ENCODE assay signal across 2 cellular contexts in the genomic region with DNA sequence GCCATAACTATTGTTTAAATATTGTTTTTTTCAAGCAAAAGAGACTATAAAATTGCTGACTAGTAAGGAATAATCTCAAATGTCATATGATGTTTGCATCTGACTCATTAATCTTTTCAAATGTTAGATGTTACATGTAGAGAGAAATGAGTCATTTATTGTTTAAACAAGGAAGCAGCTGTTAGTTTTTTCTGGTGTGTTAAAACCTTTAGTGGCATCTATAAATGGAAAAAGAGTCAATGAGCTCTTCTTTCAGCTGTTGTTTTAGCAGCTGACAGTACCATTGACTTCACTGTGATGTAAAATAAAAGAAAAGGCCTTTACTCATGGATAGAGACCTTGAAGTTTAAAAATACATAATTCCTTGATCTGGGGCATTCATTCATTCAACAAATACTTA.
TF ChIP-seq lines count a peak whose summit lies in the region.

No MANE protein-coding gene starts in this region.

TF ChIP-seq in SK-N-SH, 30 proteins besides CTCF, POLR2A, EP300 and RAD21 (continued from another document):
- 0 out of 2 replicates have a peak, but pooled peaks have one; percentile 4 for TF ChIP-seq JUND (IDR thresholded peaks at IDR 0.05)
- TF ChIP-seq, protein P1, sequence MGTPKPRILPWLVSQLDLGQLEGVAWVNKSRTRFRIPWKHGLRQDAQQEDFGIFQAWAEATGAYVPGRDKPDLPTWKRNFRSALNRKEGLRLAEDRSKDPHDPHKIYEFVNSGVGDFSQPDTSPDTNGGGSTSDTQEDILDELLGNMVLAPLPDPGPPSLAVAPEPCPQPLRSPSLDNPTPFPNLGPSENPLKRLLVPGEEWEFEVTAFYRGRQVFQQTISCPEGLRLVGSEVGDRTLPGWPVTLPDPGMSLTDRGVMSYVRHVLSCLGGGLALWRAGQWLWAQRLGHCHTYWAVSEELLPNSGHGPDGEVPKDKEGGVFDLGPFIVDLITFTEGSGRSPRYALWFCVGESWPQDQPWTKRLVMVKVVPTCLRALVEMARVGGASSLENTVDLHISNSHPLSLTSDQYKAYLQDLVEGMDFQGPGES (IDR thresholded peaks at IDR 0.05; ENCODE audit: low read depth, low read length) = no peak
- TF ChIP-seq NFIC (IDR thresholded peaks at IDR 0.05; ENCODE audit: borderline replicate concordance) = no peak
- no peak for TF ChIP-seq FOXJ3 (CRISPR knock-in tag; IDR thresholded peaks at IDR 0.05)
- no peak for TF ChIP-seq NRF1 (IDR thresholded peaks at IDR 0.05; ENCODE audit: low read depth, low read length)
- TF ChIP-seq TCF12 (IDR thresholded peaks at IDR 0.05) = no peak

TF ChIP-seq in SK-N-SH treated with all-trans-retinoic acid at 6 μM for 48 hours, 23 proteins besides CTCF, POLR2A, EP300 and RAD21 (continued from another document):
- TF ChIP-seq, protein P2, sequence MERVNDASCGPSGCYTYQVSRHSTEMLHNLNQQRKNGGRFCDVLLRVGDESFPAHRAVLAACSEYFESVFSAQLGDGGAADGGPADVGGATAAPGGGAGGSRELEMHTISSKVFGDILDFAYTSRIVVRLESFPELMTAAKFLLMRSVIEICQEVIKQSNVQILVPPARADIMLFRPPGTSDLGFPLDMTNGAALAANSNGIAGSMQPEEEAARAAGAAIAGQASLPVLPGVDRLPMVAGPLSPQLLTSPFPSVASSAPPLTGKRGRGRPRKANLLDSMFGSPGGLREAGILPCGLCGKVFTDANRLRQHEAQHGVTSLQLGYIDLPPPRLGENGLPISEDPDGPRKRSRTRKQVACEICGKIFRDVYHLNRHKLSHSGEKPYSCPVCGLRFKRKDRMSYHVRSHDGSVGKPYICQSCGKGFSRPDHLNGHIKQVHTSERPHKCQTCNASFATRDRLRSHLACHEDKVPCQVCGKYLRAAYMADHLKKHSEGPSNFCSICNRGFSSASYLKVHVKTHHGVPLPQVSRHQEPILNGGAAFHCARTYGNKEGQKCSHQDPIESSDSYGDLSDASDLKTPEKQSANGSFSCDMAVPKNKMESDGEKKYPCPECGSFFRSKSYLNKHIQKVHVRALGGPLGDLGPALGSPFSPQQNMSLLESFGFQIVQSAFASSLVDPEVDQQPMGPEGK (CRISPR knock-in tag; IDR thresholded peaks at IDR 0.05; ENCODE audit: borderline replicate concordance) = no peak
- TF ChIP-seq GLIS3 (CRISPR knock-in tag; IDR thresholded peaks at IDR 0.05) (no peak), OSR1 (CRISPR knock-in tag; IDR thresholded peaks at IDR 0.05) (no peak), PPARA (CRISPR knock-in tag; IDR thresholded peaks at IDR 0.05; ENCODE audit: borderline replicate concordance) (no peak), CSDC2 (CRISPR knock-in tag; IDR thresholded peaks at IDR 0.05) (no peak), ZFP3 (CRISPR knock-in tag; IDR thresholded peaks at IDR 0.05) (no peak), ZC3H10 (CRISPR knock-in tag; IDR thresholded peaks at IDR 0.05) (no peak), RARB (CRISPR knock-in tag; IDR thresholded peaks at IDR 0.05) (no peak), ISL1 (CRISPR knock-in tag; IDR thresholded peaks at IDR 0.05) (no peak), ESRRG (CRISPR knock-in tag; IDR thresholded peaks at IDR 0.05) (no peak)
- TF ChIP-seq, protein P3, sequence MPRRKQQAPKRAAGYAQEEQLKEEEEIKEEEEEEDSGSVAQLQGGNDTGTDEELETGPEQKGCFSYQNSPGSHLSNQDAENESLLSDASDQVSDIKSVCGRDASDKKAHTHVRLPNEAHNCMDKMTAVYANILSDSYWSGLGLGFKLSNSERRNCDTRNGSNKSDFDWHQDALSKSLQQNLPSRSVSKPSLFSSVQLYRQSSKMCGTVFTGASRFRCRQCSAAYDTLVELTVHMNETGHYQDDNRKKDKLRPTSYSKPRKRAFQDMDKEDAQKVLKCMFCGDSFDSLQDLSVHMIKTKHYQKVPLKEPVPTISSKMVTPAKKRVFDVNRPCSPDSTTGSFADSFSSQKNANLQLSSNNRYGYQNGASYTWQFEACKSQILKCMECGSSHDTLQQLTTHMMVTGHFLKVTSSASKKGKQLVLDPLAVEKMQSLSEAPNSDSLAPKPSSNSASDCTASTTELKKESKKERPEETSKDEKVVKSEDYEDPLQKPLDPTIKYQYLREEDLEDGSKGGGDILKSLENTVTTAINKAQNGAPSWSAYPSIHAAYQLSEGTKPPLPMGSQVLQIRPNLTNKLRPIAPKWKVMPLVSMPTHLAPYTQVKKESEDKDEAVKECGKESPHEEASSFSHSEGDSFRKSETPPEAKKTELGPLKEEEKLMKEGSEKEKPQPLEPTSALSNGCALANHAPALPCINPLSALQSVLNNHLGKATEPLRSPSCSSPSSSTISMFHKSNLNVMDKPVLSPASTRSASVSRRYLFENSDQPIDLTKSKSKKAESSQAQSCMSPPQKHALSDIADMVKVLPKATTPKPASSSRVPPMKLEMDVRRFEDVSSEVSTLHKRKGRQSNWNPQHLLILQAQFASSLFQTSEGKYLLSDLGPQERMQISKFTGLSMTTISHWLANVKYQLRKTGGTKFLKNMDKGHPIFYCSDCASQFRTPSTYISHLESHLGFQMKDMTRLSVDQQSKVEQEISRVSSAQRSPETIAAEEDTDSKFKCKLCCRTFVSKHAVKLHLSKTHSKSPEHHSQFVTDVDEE (CRISPR knock-in tag; IDR thresholded peaks at IDR 0.05) = no peak
- TF ChIP-seq, protein P4, sequence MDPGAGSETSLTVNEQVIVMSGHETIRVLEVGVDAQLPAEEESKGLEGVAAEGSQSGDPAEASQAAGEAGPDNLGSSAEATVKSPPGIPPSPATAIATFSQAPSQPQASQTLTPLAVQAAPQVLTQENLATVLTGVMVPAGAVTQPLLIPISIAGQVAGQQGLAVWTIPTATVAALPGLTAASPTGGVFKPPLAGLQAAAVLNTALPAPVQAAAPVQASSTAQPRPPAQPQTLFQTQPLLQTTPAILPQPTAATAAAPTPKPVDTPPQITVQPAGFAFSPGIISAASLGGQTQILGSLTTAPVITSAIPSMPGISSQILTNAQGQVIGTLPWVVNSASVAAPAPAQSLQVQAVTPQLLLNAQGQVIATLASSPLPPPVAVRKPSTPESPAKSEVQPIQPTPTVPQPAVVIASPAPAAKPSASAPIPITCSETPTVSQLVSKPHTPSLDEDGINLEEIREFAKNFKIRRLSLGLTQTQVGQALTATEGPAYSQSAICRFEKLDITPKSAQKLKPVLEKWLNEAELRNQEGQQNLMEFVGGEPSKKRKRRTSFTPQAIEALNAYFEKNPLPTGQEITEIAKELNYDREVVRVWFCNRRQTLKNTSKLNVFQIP (CRISPR knock-in tag; IDR thresholded peaks at IDR 0.05; ENCODE audit: borderline replicate concordance, low read depth) = no peak
